28 cellular contexts compared by ENCODE assay signal in the genomic region with DNA sequence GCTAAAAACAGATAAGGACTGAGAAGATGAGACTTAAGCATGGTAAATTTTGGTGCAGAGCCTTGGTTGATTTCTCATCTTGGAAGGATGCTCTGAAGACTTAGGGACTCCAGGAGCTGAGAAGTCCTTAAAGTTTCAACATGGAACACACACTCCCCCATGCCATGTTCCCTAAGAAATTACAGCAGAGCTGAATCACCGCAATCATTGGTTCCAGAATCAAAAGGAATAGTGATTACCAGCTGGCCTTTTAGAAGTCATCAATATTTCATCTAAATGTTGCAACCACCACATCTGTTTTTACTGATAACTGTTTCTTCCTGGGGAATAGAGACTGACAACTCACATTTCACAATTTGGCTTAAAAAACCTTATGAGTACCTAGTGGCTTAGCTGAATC.
DNase-seq lines count a peak whose midpoint lies in the region; ATAC-seq, FAIRE-seq and TF ChIP-seq lines count a peak whose summit lies in the region.
"Had no signal": no experiment of that assay in that cellular context is flagged by ENCODE, and none has a peak within 500 bp of the region (broad histone marks: within the 10 kb centered on the region; RNA-seq: fewer than 3 reads in every experiment).

No MANE protein-coding gene starts in this region.

- CTCF ChIA-PET in A549 (lab: Yijun Ruan, JAX) (no interaction called here), K562 (lab: Yijun Ruan, JAX; ENCODE audit: low intra/inter-chr PET ratio) (no interaction called here)
- CTCF ChIA-PET in activated CD4-positive, alpha-beta T cell treated with anti-CD3 and anti-CD28 coated beads, Interleukin-2, amount 10 ng/mL, durations not matched to agents 7 days and 5 days (lab: Charles Lee) = no interaction called here

- no TSS peak for BruUV-seq in K562 (replicated peaks; lab: Mats Ljungman, UMichigan)

- no peaks in the 10 kb centered on the region for H3K4me1 Mint-ChIP-seq in activated CD4-positive, alpha-beta T cell treated with anti-CD3 and anti-CD28 coated beads, Interleukin-2, amount 10 ng/mL, durations not matched to agents 7 days and 5 days
- H3K4me1 Mint-ChIP-seq: B cell had no signal

- H3K9ac ChIP-seq in OCI-LY3 (ENCODE audit: low read length) = no peak overlapping the region
- H3K9ac ChIP-seq in K562 (ENCODE audit: insufficient read depth in 1 of 2, low read depth in 2 of 2, low read length in 2 of 2) = no peak overlapping the region
- H3K9ac ChIP-seq: BLaER1 treated with 17β-estradiol and CSF1 and Interleukin-3, amounts not matched to agents 10 nM and 100 nM had no signal

- H3K4me3 Mint-ChIP-seq in activated CD4-positive, alpha-beta T cell treated with anti-CD3 and anti-CD28 coated beads, Interleukin-2, amount 10 ng/mL, durations not matched to agents 7 days and 5 days = no peak overlapping the region
- H3K4me3 Mint-ChIP-seq: B cell; CD4-positive, alpha-beta T cell; CD8-positive, alpha-beta T cell had no signal

- H3K27me3 ChIP-seq in OCI-LY3 (ENCODE audit: low read depth, low read length) = no peaks in the 10 kb centered on the region
- no peaks in the 10 kb centered on the region; a peak in 1 of 5 replicates for H3K27me3 ChIP-seq in K562 (ENCODE audit: control insufficient read depth in 2 of 2, insufficient read depth in 2 of 2, low read length in 2 of 2)
- H3K27me3 ChIP-seq: BLaER1 treated with 17β-estradiol and CSF1 and Interleukin-3, amounts not matched to agents 10 nM and 100 nM had no signal

- intact Hi-C loops in K562 (cut with micrococcal nuclease) = no loop called here

- H3K4me2 ChIP-seq in A549 (no peak overlapping the region), OCI-LY3 (ENCODE audit: low read length) (no peak overlapping the region), K562 (ENCODE audit: insufficient read depth, low read length) (no peak overlapping the region)
- H3K4me2 ChIP-seq: BLaER1 treated with 17β-estradiol and CSF1 and Interleukin-3, amounts not matched to agents 10 nM and 100 nM had no signal

- TF ChIP-seq RAD21 in A549 (conservative IDR thresholded peaks at IDR 0.05 in 1 of 2, IDR thresholded peaks at IDR 0.05 in 1 of 2) (no peak), K562 (CRISPR knock-in tag; conservative IDR thresholded peaks at IDR 0.05 in 1 of 2, IDR thresholded peaks at IDR 0.05 in 1 of 2) (no peak)

- POLR2A ChIA-PET in A549 (lab: Yijun Ruan, JAX) = no interaction called here
- POLR2A ChIA-PET in K562 (lab: Yijun Ruan, JAX) = interaction anchor here (0.7 kb wide), 1 partner anchor 158 kb away, joined by 3 read pairs; no protein-coding TSS in a partner anchor
- POLR2A ChIA-PET in activated CD4-positive, alpha-beta T cell treated with anti-CD3 and anti-CD28 coated beads, Interleukin-2, amount 10 ng/mL, durations not matched to agents 7 days and 5 days (lab: Charles Lee) = no interaction called here

- DNase-seq in A549 (ENCODE audit: low read depth in 1 of 2, low spot score in 1 of 2) = no peak
- no peak for DNase-seq in K562 (ENCODE audit: extremely low read depth in 1 of 4, low spot score in 3 of 4)
- peak; percentile 70 for DNase-seq in fibroblast of mammary gland (ENCODE audit: low read depth)
- DNase-seq in NCI-H1092 treated with DMSO at 0.1 percent for 48 hours (lab: John Stamatoyannopoulos, UW) = no peak
- DNase-seq in activated CD4-positive, alpha-beta T cell treated with anti-CD3 and anti-CD28 coated beads, Interleukin-2, amount 10 ng/mL, durations not matched to agents 7 days and 5 days = no peak
- DNase-seq in HPDE6-E6E7 (ENCODE audit: extremely low spot score) = no peak
- DNase-seq: ACHN; AML-193; Caco-2; Calu3; CD4-positive, alpha-beta T cell; CD8-positive, alpha-beta T cell; DMS153; DMS53; DMS79; DND-41; EL; GDM1 had no signal

- H3K4me1 ChIP-seq in A549 = peaks cover 8% of the 10 kb centered on the region; the same call in 1 of the 3 replicates
- peaks cover 27% of the 10 kb centered on the region for H3K4me1 ChIP-seq in OCI-LY3 (ENCODE audit: low read length)
- no peaks in the 10 kb centered on the region for H3K4me1 ChIP-seq in K562 (replicated peaks in 1 of 2; ENCODE audit: control insufficient read depth in 2 of 2, insufficient read depth in 2 of 2, low read length in 2 of 2)
- H3K4me1 ChIP-seq: BLaER1 treated with 17β-estradiol and CSF1 and Interleukin-3, amounts not matched to agents 10 nM and 100 nM; Caco-2 had no signal

- H3K9me1 ChIP-seq in K562 (ENCODE audit: control insufficient read depth, insufficient read depth, low read length) = no peaks in the 10 kb centered on the region

- H3K4me3 ChIP-seq in A549 (no peak overlapping the region), OCI-LY3 (ENCODE audit: low read length) (no peak overlapping the region), K562 (no peak overlapping the region), fibroblast of mammary gland (ENCODE audit: control insufficient read depth, low read depth, low read length) (no peak overlapping the region)
- H3K4me3 ChIP-seq: BLaER1 treated with 17β-estradiol and CSF1 and Interleukin-3, amounts not matched to agents 10 nM and 100 nM; GM12878 had no signal

- in situ Hi-C loops in K562 (cut with MboI) = no loop called here

- H3K36me3 Mint-ChIP-seq in activated CD4-positive, alpha-beta T cell treated with anti-CD3 and anti-CD28 coated beads, Interleukin-2, amount 10 ng/mL, durations not matched to agents 7 days and 5 days (ENCODE audit: low read depth) = no peaks in the 10 kb centered on the region
- H3K36me3 Mint-ChIP-seq: CD8-positive, alpha-beta T cell had no signal

- no peaks in the 10 kb centered on the region for H3K9me3 Mint-ChIP-seq in activated CD4-positive, alpha-beta T cell treated with anti-CD3 and anti-CD28 coated beads, Interleukin-2, amount 10 ng/mL, durations not matched to agents 7 days and 5 days
- H3K9me3 Mint-ChIP-seq: CD4-positive, alpha-beta T cell; CD8-positive, alpha-beta T cell had no signal

- FAIRE-seq in A549 (lab: Jason Lieb, UNC) = peak; percentile 81
- no peak for FAIRE-seq in K562 (lab: Jason Lieb, UNC)
- FAIRE-seq: D721Med, GM12878, GM12892, GM18507 had no signal

- H3K9me3 ChIP-seq in A549 = no peaks in the 10 kb centered on the region
- H3K9me3 ChIP-seq in OCI-LY3 (ENCODE audit: insufficient read depth, low read length) = no peaks in the 10 kb centered on the region; the same call in 1 of the 2 replicates
- no peaks in the 10 kb centered on the region for H3K9me3 ChIP-seq in K562 (replicated peaks; ENCODE audit: control insufficient read depth, insufficient read depth, low read depth, low read length)
- H3K9me3 ChIP-seq: BLaER1 treated with 17β-estradiol and CSF1 and Interleukin-3, amounts not matched to agents 10 nM and 100 nM; Caco-2 had no signal

- 68% methylated on average over 1 of the region's 1 CpG for WGBS in A549 (ENCODE audit: missing lambda C conversion rate)
- 0% methylated on average over 1 of the region's 1 CpG for WGBS in K562 (ENCODE audit: insufficient coverage, low coverage, missing lambda C conversion rate)

- no peak overlapping the region for H3K27ac Mint-ChIP-seq in activated CD4-positive, alpha-beta T cell treated with anti-CD3 and anti-CD28 coated beads, Interleukin-2, amount 10 ng/mL, durations not matched to agents 7 days and 5 days
- H3K27ac Mint-ChIP-seq: B cell; CD4-positive, alpha-beta T cell; CD8-positive, alpha-beta T cell had no signal

- H3K27ac ChIP-seq in A549 = no peak overlapping the region
- no peak overlapping the region for H3K27ac ChIP-seq in OCI-LY3 (ENCODE audit: low read length)
- no peak overlapping the region for H3K27ac ChIP-seq in K562 (ENCODE audit: extremely low read depth, low read depth, low read length)
- H3K27ac ChIP-seq: 22Rv1; BLaER1 treated with 17β-estradiol and CSF1 and Interleukin-3, amounts not matched to agents 10 nM and 100 nM; C4-2B had no signal

- no peak for TF ChIP-seq EP300 in A549 (IDR thresholded peaks at IDR 0.05)
- TF ChIP-seq EP300 in K562 (IDR thresholded peaks at IDR 0.05; ENCODE audit: low read length) = no peak

- no peaks in the 10 kb centered on the region for H4K20me1 ChIP-seq in OCI-LY3 (ENCODE audit: insufficient read depth, low read length)
- H4K20me1 ChIP-seq in K562 (replicated peaks; ENCODE audit: control insufficient read depth, insufficient read depth, low read length) = no peaks in the 10 kb centered on the region; the same call in 1 of the 2 replicates
- H4K20me1 ChIP-seq: BLaER1 treated with 17β-estradiol and CSF1 and Interleukin-3, amounts not matched to agents 10 nM and 100 nM had no signal

- TF ChIP-seq CTCF in A549 (IDR thresholded peaks at IDR 0.05) (no peak), OCI-LY3 (IDR thresholded peaks at IDR 0.05; ENCODE audit: low read depth, low read length) (no peak), K562 (IDR thresholded peaks at IDR 0.05 in 2 of 3, conservative IDR thresholded peaks at IDR 0.05 in 1 of 3; ENCODE audit: insufficient read depth in 2 of 3, low read depth in 1 of 3, low read length in 3 of 3) (no peak), fibroblast of mammary gland (conservative IDR thresholded peaks at IDR 0.05; ENCODE audit: control insufficient read depth, insufficient read depth, low read depth, low read length) (no peak)

- ATAC-seq in A549 (no peak), K562 (no peak), HG03460 (IDR thresholded peaks at IDR 0.05; ENCODE audit: unreplicated experiment) (no peak)
- ATAC-seq: CD8-positive, alpha-beta T cell; GM12878 had no signal

- no peaks in the 10 kb centered on the region for H3K79me2 ChIP-seq in OCI-LY3 (ENCODE audit: low read length)
- no peaks in the 10 kb centered on the region for H3K79me2 ChIP-seq in K562 (ENCODE audit: control insufficient read depth, insufficient read depth, low read length)

- peaks cover 26% of the 10 kb centered on the region for H3K27me3 Mint-ChIP-seq in activated CD4-positive, alpha-beta T cell treated with anti-CD3 and anti-CD28 coated beads, Interleukin-2, amount 10 ng/mL, durations not matched to agents 7 days and 5 days

- TF ChIP-seq POLR2A in A549 (IDR thresholded peaks at IDR 0.05; ENCODE audit: low read length) = no peak
- TF ChIP-seq POLR2A in K562 (conservative IDR thresholded peaks at IDR 0.05) = no peak

- H2AFZ ChIP-seq in OCI-LY3 (ENCODE audit: low read depth, low read length) (0 out of 2 replicates have a peak overlapping the region, but pooled peaks have one; percentile 9), K562 (ENCODE audit: low read depth, low read length) (no peak overlapping the region)

- H3K36me3 ChIP-seq in OCI-LY3 (replicated peaks; ENCODE audit: low read depth, low read length) = no peaks in the 10 kb centered on the region
- no peaks in the 10 kb centered on the region for H3K36me3 ChIP-seq in K562 (ENCODE audit: control insufficient read depth, insufficient read depth, low read length)
- H3K36me3 ChIP-seq: BLaER1 treated with 17β-estradiol and CSF1 and Interleukin-3, amounts not matched to agents 10 nM and 100 nM had no signal

TF ChIP-seq in A549, 52 proteins besides CTCF, POLR2A, EP300 and RAD21 (continues in another document):
- TF ChIP-seq ZNF302 (CRISPR knock-in tag; IDR thresholded peaks at IDR 0.05) (no peak), RARB (CRISPR knock-in tag; IDR thresholded peaks at IDR 0.05) (no peak), FOSB (CRISPR knock-in tag; IDR thresholded peaks at IDR 0.05) (no peak), CBX8 (IDR thresholded peaks at IDR 0.05) (no peak)

TF ChIP-seq in K562, 482 proteins besides CTCF, POLR2A, EP300 and RAD21:
- TF ChIP-seq BRD9 (IDR thresholded peaks at IDR 0.05; ENCODE audit: low read depth, partially characterized antibody) (no peak), KLF10 (CRISPR knock-in tag; IDR thresholded peaks at IDR 0.05) (no peak), TAL1 (IDR thresholded peaks at IDR 0.05) (peak; percentile 8; the same call in 1 of the 2 replicates)
